Comparison of ENCODE assay signal across 22 cellular contexts in genomic region chr14:24379907-24380746, GRCh38. TPM values are rescaled to one million over a fixed set of nuclear protein-coding genes. Genes with fewer than 3 reads are reported as not detected.
"Had no signal": no experiment of that assay in that cellular context is flagged by ENCODE, and none has a peak within 500 bp of the region (broad histone marks: within the 10 kb centered on the region; RNA-seq: fewer than 3 reads in every experiment).

No MANE protein-coding gene starts in this region.

- H3K9me3 ChIP-seq: left ventricle myocardium inferior, upper lobe of right lung had no signal

- H3K9me3 Mint-ChIP-seq: activated CD4-positive, alpha-beta memory T cell treated with anti-CD3 and anti-CD28 coated beads, Interleukin-2, amount 10 ng/mL, durations not matched to agents 7 days and 5 days; activated T-cell treated with anti-CD3 and anti-CD28 coated beads, Interleukin-2, amount 50 U/mL, for 24 hours; central memory CD8-positive, alpha-beta T cell had no signal

- H3K27ac Mint-ChIP-seq: activated CD4-positive, alpha-beta memory T cell treated with anti-CD3 and anti-CD28 coated beads, Interleukin-2, amount 10 ng/mL, durations not matched to agents 7 days and 5 days; activated T-cell treated with anti-CD3 and anti-CD28 coated beads, Interleukin-2, amount 50 U/mL, for 24 hours had no signal

- H3K4me3 ChIP-seq: left ventricle myocardium inferior, lung, upper lobe of right lung had no signal

- DNase-seq: activated CD4-positive, alpha-beta memory T cell treated with anti-CD3 and anti-CD28 coated beads, Interleukin-2, amount 10 ng/mL, durations not matched to agents 7 days and 5 days; activated CD4-positive, alpha-beta T cell treated with anti-CD3 and anti-CD28 coated beads for 48 hours; activated CD8-positive, alpha-beta memory T cell treated with anti-CD3 and anti-CD28 coated beads, Interleukin-2, amount 50 U/mL, for 48 hours; activated gamma-delta T cell treated with Interleukin-2 at 50 U/mL for 16 hours; activated naive CD4-positive, alpha-beta T cell treated with anti-CD3 and anti-CD28 coated beads, Interleukin-2, amount 50 U/mL, for 16 hours; activated T-cell treated with anti-CD3 and anti-CD28 coated beads, Interleukin-2, amount 50 U/mL, for 24 hours; amniotic stem cell; dermis blood vessel endothelial cell; effector CD8-positive, alpha-beta T cell; left ventricle myocardium inferior; occipital lobe; right cardiac atrium; stimulated activated CD4-positive, alpha-beta T cell treated with anti-CD3 and anti-CD28 coated beads, Interleukin-12 subunit alpha, Interleukin-12 subunit beta, amount 100 ng/mL, for 4 hours; stimulated activated CD4-positive, alpha-beta T cell treated with anti-CD3 and anti-CD28 coated beads, Interleukin-4, amount 100 ng/mL, for 1 hour; stimulated activated naive CD8-positive, alpha-beta T cell treated with anti-CD3 and anti-CD28 coated beads, Interleukin-15, Interleukin-2, amounts not matched to agents 100 U/mL and 50 U/mL, for 24 hours; T-helper 9 cell; upper lobe of right lung; WERI-Rb-1 had no signal

- H3K4me1 Mint-ChIP-seq: central memory CD8-positive, alpha-beta T cell had no signal

- H3K4me1 ChIP-seq: upper lobe of right lung had no signal

- H3K27me3 ChIP-seq: upper lobe of right lung had no signal

- H3K4me3 Mint-ChIP-seq: activated CD4-positive, alpha-beta memory T cell treated with anti-CD3 and anti-CD28 coated beads, Interleukin-2, amount 10 ng/mL, durations not matched to agents 7 days and 5 days; activated T-cell treated with anti-CD3 and anti-CD28 coated beads, Interleukin-2, amount 50 U/mL, for 24 hours; central memory CD8-positive, alpha-beta T cell had no signal

- H3K36me3 ChIP-seq: left ventricle myocardium inferior, upper lobe of right lung, WERI-Rb-1 had no signal

- H3K27ac ChIP-seq: left ventricle myocardium inferior, upper lobe of right lung, WERI-Rb-1 had no signal

RNA-seq across cellular contexts. Expression of gene NFATC4, which starts 12.1 kb away (rescaled TPM):
- total RNA-seq: activated CD4-positive, alpha-beta memory T cell treated with anti-CD3 and anti-CD28 coated beads, Interleukin-2, amount 10 ng/mL, durations not matched to agents 7 days and 5 days; T-helper 1 cell treated with Interleukin-12 subunit alpha and Interleukin-12 subunit beta and Interleukin-4 antibody, amounts not matched to agents 30 ng/mL and 1 ng/mL, for 36 hours had no signal

RNA-seq across cellular contexts. Expression of gene CBLN3, which starts 49.3 kb away (rescaled TPM):
- total RNA-seq: frontal cortex had no signal
